9 cellular contexts compared by ENCODE assay signal in the genomic region with DNA sequence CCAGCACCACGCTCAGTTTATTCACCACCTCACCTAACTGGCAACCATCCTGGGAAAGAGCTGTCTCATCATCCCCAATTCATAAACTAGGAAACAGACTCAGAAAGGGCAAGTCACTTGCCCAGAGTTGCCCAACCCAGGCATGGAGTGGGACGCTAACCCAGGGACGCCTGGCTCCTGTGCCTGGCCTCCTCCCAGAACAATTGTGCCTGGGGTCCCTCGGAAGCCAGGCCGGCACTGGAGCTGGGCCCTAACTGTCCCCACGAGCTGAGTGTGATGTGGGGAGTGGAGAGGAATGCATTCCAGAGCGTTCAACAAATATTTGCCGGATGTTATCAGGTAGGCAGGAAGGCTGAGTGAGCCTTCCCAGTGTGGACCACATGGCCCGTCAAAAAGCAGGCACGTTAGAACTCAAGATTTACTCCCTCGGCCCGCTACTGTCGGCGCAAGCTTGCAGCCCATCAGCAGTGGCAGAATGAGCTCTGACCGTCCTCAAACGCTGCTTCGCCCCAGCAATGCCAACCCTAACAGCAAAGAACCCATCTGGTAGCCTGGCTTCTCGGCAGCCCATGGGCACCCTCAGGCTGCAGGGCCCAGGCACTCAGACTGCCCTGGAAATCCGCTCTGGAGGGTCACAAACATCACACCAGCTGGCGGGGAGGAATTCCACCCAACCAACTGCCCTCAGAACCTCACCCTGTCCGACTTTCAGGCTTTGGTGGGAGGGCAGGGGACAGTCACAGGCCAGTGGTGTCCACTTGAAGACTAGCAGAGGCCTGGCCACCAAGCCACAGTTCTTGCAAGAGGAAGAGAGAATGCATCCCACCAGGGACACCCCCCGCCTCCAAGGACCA. TPM values are rescaled to one million over a fixed set of nuclear protein-coding genes. Genes with fewer than 3 reads are reported as not detected.
DNase-seq lines count a peak whose midpoint lies in the region; ATAC-seq lines count a peak whose summit lies in the region.
"Had no signal": no experiment of that assay in that cellular context is flagged by ENCODE, and none has a peak within 500 bp of the region (broad histone marks: within the 10 kb centered on the region; RNA-seq: fewer than 3 reads in every experiment).

No MANE protein-coding gene starts in this region.

- intact Hi-C loops in left cardiac atrium (cut with DNase I) (no loop called here), sciatic nerve (cut with DNase I) (no loop called here)

- in situ Hi-C loops in G401 (cut with HindIII; ENCODE audit: low sequenced_read_pairs): no loop called here

- no peak for ATAC-seq in activated T-helper 17 cell treated with anti-CD3 and anti-CD28 coated beads, Interleukin-2, amount 50 U/mL, for 72 hours (replicated peaks)
- ATAC-seq in left cardiac atrium: peak; percentile 3 to 15
- ATAC-seq in sciatic nerve: peak; percentile 0
- ATAC-seq in GM21737 (IDR thresholded peaks at IDR 0.05; ENCODE audit: unreplicated experiment): no peak

- no peaks in the 10 kb centered on the region for H3K27me3 Mint-ChIP-seq in activated T-helper 17 cell treated with anti-CD3 and anti-CD28 coated beads, Interleukin-2, amount 50 U/mL, for 72 hours

- no peaks in the 10 kb centered on the region for H3K9me3 Mint-ChIP-seq in activated T-helper 17 cell treated with anti-CD3 and anti-CD28 coated beads, Interleukin-2, amount 50 U/mL, for 72 hours

- DNase-seq in G401 (ENCODE audit: low spot score) (peak; percentile 48), left cardiac atrium (no peak), sciatic nerve (ENCODE audit: low spot score) (no peak), NCI-H345 treated with DMSO at 0.1 percent for 48 hours (lab: John Stamatoyannopoulos, UW; ENCODE audit: unreplicated experiment) (no peak), amniotic stem cell (lab: John Stamatoyannopoulos, UW) (no peak), HUDEP-2 (lab: John Stamatoyannopoulos, UW; ENCODE audit: unreplicated experiment in 76 of 76) (no peak)
- DNase-seq: midbrain had no signal

- peak overlapping the region; percentile 74 for H3K4me3 Mint-ChIP-seq in activated T-helper 17 cell treated with anti-CD3 and anti-CD28 coated beads, Interleukin-2, amount 50 U/mL, for 72 hours

- H3K36me3 Mint-ChIP-seq in activated T-helper 17 cell treated with anti-CD3 and anti-CD28 coated beads, Interleukin-2, amount 50 U/mL, for 72 hours (ENCODE audit: low read depth): peaks cover 96% of the 10 kb centered on the region

- H3K27ac Mint-ChIP-seq in activated T-helper 17 cell treated with anti-CD3 and anti-CD28 coated beads, Interleukin-2, amount 50 U/mL, for 72 hours: peak overlapping the region; percentile 92

- peaks cover 55% of the 10 kb centered on the region for H3K4me1 Mint-ChIP-seq in activated T-helper 17 cell treated with anti-CD3 and anti-CD28 coated beads, Interleukin-2, amount 50 U/mL, for 72 hours

RNA-seq across cellular contexts. Expression of a gene that starts 35.6 kb away (rescaled TPM):
- 153 and 185 TPM in 2 replicates for total RNA-seq in G401 (2014; rRNA removed; shearing (Covaris generic))
- total RNA-seq in activated T-helper 17 cell treated with anti-CD3 and anti-CD28 coated beads, Interleukin-2, amount 50 U/mL, for 72 hours: 100 to 1,000 TPM; 782 to 800 TPM
- total RNA-seq in left cardiac atrium (100 to 1,000 TPM; 225 to 367 TPM), sciatic nerve (973 TPM)

Comparison
In these comparisons a context has a peak if more than half of its experiments do, and no peak if none do; other contexts are left out.
1. ATAC-seq: peak in left cardiac atrium (2 of 2) and sciatic nerve (single experiment); none in activated T-helper 17 cell treated with anti-CD3 and anti-CD28 coated beads, Interleukin-2, amount 50 U/mL, for 72 hours (single experiment) and GM21737 (single experiment).